In genomic region chr2:214695789-214696188, GRCh38 we compare ENCODE assay signal across 22 cellular contexts.
DNase-seq lines count a peak whose midpoint lies in the region; TF ChIP-seq lines count a peak whose summit lies in the region.
"Had no signal": no experiment of that assay in that cellular context is flagged by ENCODE, and none has a peak within 500 bp of the region (broad histone marks: within the 10 kb centered on the region; RNA-seq: fewer than 3 reads in every experiment).

No MANE protein-coding gene starts in this region.

- H3K79me2 ChIP-seq in MM.1S (ENCODE audit: low read length): no peaks in the 10 kb centered on the region

- no peaks in the 10 kb centered on the region for H4K20me1 ChIP-seq in MM.1S (ENCODE audit: insufficient read depth, low read length)

- no peaks in the 10 kb centered on the region for H3K4me1 ChIP-seq in MM.1S (ENCODE audit: low read length)
- H3K4me1 ChIP-seq: SJSA1 had no signal

- no peaks in the 10 kb centered on the region for H3K9me2 ChIP-seq in MM.1S (replicated peaks; ENCODE audit: insufficient read depth, low read length)

- H3K27me3 ChIP-seq in MM.1S (replicated peaks; ENCODE audit: insufficient read depth, low read length): no peaks in the 10 kb centered on the region
- H3K27me3 ChIP-seq: SJSA1 had no signal

- DNase-seq in EL: peak; percentile 19
- peak; percentile 6 for DNase-seq in RPMI7951 (ENCODE audit: low read depth)
- DNase-seq in cardiac fibroblast (ENCODE audit: low read depth in 2 of 2): peak; percentile 1 to 16
- peak; percentile 10 for DNase-seq in glomerular visceral epithelial cell (ENCODE audit: extremely low spot score)
- DNase-seq in MM.1S: no peak
- DNase-seq in NCI-H187 (lab: John Stamatoyannopoulos, UW): no peak
- DNase-seq in activated naive CD4-positive, alpha-beta T cell treated with anti-CD3 and anti-CD28 coated beads, Interleukin-2, amount 50 U/mL, for 16 hours: no peak
- no peak for DNase-seq in cerebellar cortex (ENCODE audit: low spot score)
- DNase-seq: AML-193; C1 segment of cervical spinal cord; CD8-positive, alpha-beta T cell; DMS153; GDM1; KBM-7; NCI-H1092; NCI-H1436; NCI-H1930; NCI-H2171; NCI-H345; NCI-H524; NCI-H82 had no signal

- no peak overlapping the region for H3K27ac ChIP-seq in MM.1S (ENCODE audit: low read length)
- H3K27ac ChIP-seq: SJSA1 had no signal

- H3K36me3 ChIP-seq in MM.1S (replicated peaks; ENCODE audit: insufficient read depth, low read length): no peaks in the 10 kb centered on the region
- H3K36me3 ChIP-seq: SJSA1 had no signal

- no peak overlapping the region for H3K4me3 ChIP-seq in cardiac fibroblast (replicated peaks in 1 of 2; ENCODE audit: low read depth in 2 of 2, low read length in 2 of 2)
- H3K4me3 ChIP-seq in MM.1S (ENCODE audit: low read length): no peak overlapping the region
- H3K4me3 ChIP-seq: SJSA1 had no signal

- H3K9ac ChIP-seq in MM.1S (ENCODE audit: low read length): no peak overlapping the region

- H3F3A ChIP-seq in MM.1S (ENCODE audit: insufficient read depth, low read length): no peaks in the 10 kb centered on the region

- TF ChIP-seq CTCF in cardiac fibroblast (IDR thresholded peaks at IDR 0.05; ENCODE audit: low read depth, low read length) (no peak), MM.1S (IDR thresholded peaks at IDR 0.05; ENCODE audit: low read length) (no peak)

- H3K4me2 ChIP-seq in MM.1S (ENCODE audit: low read depth, low read length): no peak overlapping the region

- no peaks in the 10 kb centered on the region for H3K9me3 ChIP-seq in MM.1S (replicated peaks; ENCODE audit: insufficient read depth, low read length)
- H3K9me3 ChIP-seq: SJSA1 had no signal

- no peak overlapping the region for H2AFZ ChIP-seq in MM.1S (ENCODE audit: low read length)

Comparison
In these comparisons a context has a peak if more than half of its experiments do, and no peak if none do; other contexts are left out.
1. DNase-seq: peak in EL (single experiment), RPMI7951 (single experiment), cardiac fibroblast (2 of 2) and glomerular visceral epithelial cell (single experiment); none in MM.1S (single experiment), NCI-H187 (0 of 2), activated naive CD4-positive, alpha-beta T cell treated with anti-CD3 and anti-CD28 coated beads, Interleukin-2, amount 50 U/mL, for 16 hours (single experiment) and cerebellar cortex (single experiment).